1 cellular context compared by ENCODE assay signal in genomic region chr5:150429410-150429873, GRCh38.
TF ChIP-seq lines count a peak whose summit lies in the region.

No MANE protein-coding gene starts in this region.

TF ChIP-seq in HepG2, 621 proteins besides CTCF, POLR2A, EP300 and RAD21 (continued from another document and continues in another):
- TF ChIP-seq TMF1 (CRISPR knock-in tag; IDR thresholded peaks at IDR 0.05; ENCODE audit: low read depth) = no peak
- TF ChIP-seq KLF11 (CRISPR knock-in tag; IDR thresholded peaks at IDR 0.05) = no peak
- TF ChIP-seq KMT2A (CRISPR knock-in tag; IDR thresholded peaks at IDR 0.05) = no peak
- TF ChIP-seq ZBTB46 (CRISPR knock-in tag; IDR thresholded peaks at IDR 0.05; ENCODE audit: borderline replicate concordance) = no peak
- TF ChIP-seq ZFYVE20 (CRISPR knock-in tag; IDR thresholded peaks at IDR 0.05; ENCODE audit: borderline replicate concordance, low read depth) = no peak
- no peak for TF ChIP-seq MNT (IDR thresholded peaks at IDR 0.05)
- TF ChIP-seq MZF1 (CRISPR knock-in tag; IDR thresholded peaks at IDR 0.05; ENCODE audit: borderline replicate concordance) = no peak
- TF ChIP-seq ZNF205 (CRISPR knock-in tag; IDR thresholded peaks at IDR 0.05) = no peak
- TF ChIP-seq NCOR1 (IDR thresholded peaks at IDR 0.05; ENCODE audit: borderline replicate concordance, low read length) = peak; percentile 74; the same call in 1 of the 2 replicates
- no peak for TF ChIP-seq THAP8 (CRISPR knock-in tag; IDR thresholded peaks at IDR 0.05; ENCODE audit: borderline replicate concordance)
- TF ChIP-seq XRCC5 (optimal IDR thresholded peaks at IDR 0.05; ENCODE audit: low read length) = peak; percentile 32
- TF ChIP-seq POLR2AphosphoS5 (IDR thresholded peaks at IDR 0.05; ENCODE audit: low read depth, low read length) = no peak
- no peak for TF ChIP-seq THAP7 (CRISPR knock-in tag; IDR thresholded peaks at IDR 0.05)
- no peak for TF ChIP-seq MXD4 (CRISPR knock-in tag; IDR thresholded peaks at IDR 0.05)
- TF ChIP-seq STAG1 (CRISPR knock-in tag; IDR thresholded peaks at IDR 0.05) = no peak
- TF ChIP-seq ZNF407 (CRISPR knock-in tag; IDR thresholded peaks at IDR 0.05; ENCODE audit: not compliant biosample characterization) = no peak
- no peak for TF ChIP-seq ZNF547 (CRISPR knock-in tag; IDR thresholded peaks at IDR 0.05)
- TF ChIP-seq ZNF136 (CRISPR knock-in tag; IDR thresholded peaks at IDR 0.05; ENCODE audit: low read depth) = no peak
- TF ChIP-seq GABPB1 (CRISPR knock-in tag; IDR thresholded peaks at IDR 0.05) = no peak
- peak; percentile 64; the same call in 1 of the 2 replicates for TF ChIP-seq ZNF770 (CRISPR knock-in tag; IDR thresholded peaks at IDR 0.05)
- no peak for TF ChIP-seq ELF3 (CRISPR knock-in tag; IDR thresholded peaks at IDR 0.05)
- no peak for TF ChIP-seq ERF (CRISPR knock-in tag; IDR thresholded peaks at IDR 0.05)
- peak; percentile 67; the same call in 1 of the 2 replicates for TF ChIP-seq ESRRA (CRISPR knock-in tag; IDR thresholded peaks at IDR 0.05; ENCODE audit: low read depth)
- TF ChIP-seq SRSF1 (optimal IDR thresholded peaks at IDR 0.05; ENCODE audit: low read depth, low read length) = no peak
- no peak for TF ChIP-seq BCL6 (CRISPR knock-in tag; IDR thresholded peaks at IDR 0.05)
- no peak for TF ChIP-seq FOSL2 (CRISPR knock-in tag; IDR thresholded peaks at IDR 0.05)
- no peak for TF ChIP-seq NCOA1 (CRISPR knock-in tag; IDR thresholded peaks at IDR 0.05)
- TF ChIP-seq TEAD3 (CRISPR knock-in tag; optimal IDR thresholded peaks at IDR 0.05; ENCODE audit: borderline replicate concordance) = no peak
- TF ChIP-seq FOXO1 (CRISPR knock-in tag; IDR thresholded peaks at IDR 0.05) = no peak
- TF ChIP-seq HDAC6 (IDR thresholded peaks at IDR 0.05; ENCODE audit: low read depth, low read length) = no peak
- no peak for TF ChIP-seq ZNF878 (CRISPR knock-in tag; IDR thresholded peaks at IDR 0.05)
- no peak for TF ChIP-seq ARID2 (CRISPR knock-in tag; IDR thresholded peaks at IDR 0.05; ENCODE audit: borderline replicate concordance)
- no peak for TF ChIP-seq ASH2L (IDR thresholded peaks at IDR 0.05; ENCODE audit: insufficient read length, low read depth, low read length)
- TF ChIP-seq SAP130 (CRISPR knock-in tag; IDR thresholded peaks at IDR 0.05; ENCODE audit: low read depth) = 0 out of 2 replicates have a peak, but pooled peaks have one; percentile 17
- TF ChIP-seq ZNF101 (CRISPR knock-in tag; IDR thresholded peaks at IDR 0.05; ENCODE audit: borderline replicate concordance, low read depth) = no peak
- TF ChIP-seq LBX2 (CRISPR knock-in tag; IDR thresholded peaks at IDR 0.05; ENCODE audit: borderline replicate concordance) = no peak
- no peak for TF ChIP-seq ZNF713 (CRISPR knock-in tag; IDR thresholded peaks at IDR 0.05)
- TF ChIP-seq ZBTB38 (CRISPR knock-in tag; IDR thresholded peaks at IDR 0.05) = 0 out of 2 replicates have a peak, but pooled peaks have one; percentile 17
- no peak for TF ChIP-seq ZNF558 (CRISPR knock-in tag; IDR thresholded peaks at IDR 0.05; ENCODE audit: borderline replicate concordance)
- no peak for TF ChIP-seq MTF1 (CRISPR knock-in tag; IDR thresholded peaks at IDR 0.05)
- no peak for TF ChIP-seq PHF5A (CRISPR knock-in tag; IDR thresholded peaks at IDR 0.05; ENCODE audit: low read depth, unreplicated experiment)
- no peak for TF ChIP-seq TBX2 (CRISPR knock-in tag; IDR thresholded peaks at IDR 0.05; ENCODE audit: borderline replicate concordance)
- no peak for TF ChIP-seq KLF9 (CRISPR knock-in tag; IDR thresholded peaks at IDR 0.05; ENCODE audit: low read depth)
- TF ChIP-seq RORA (CRISPR knock-in tag; IDR thresholded peaks at IDR 0.05) = no peak
- TF ChIP-seq GLI4 (CRISPR knock-in tag; IDR thresholded peaks at IDR 0.05; ENCODE audit: borderline replicate concordance) = no peak
- TF ChIP-seq DBP (CRISPR knock-in tag; IDR thresholded peaks at IDR 0.05; ENCODE audit: not compliant biosample characterization) = no peak
- no peak for TF ChIP-seq RBM22 (optimal IDR thresholded peaks at IDR 0.05; ENCODE audit: low read length)
